Comparison of ENCODE assay signal across 22 cellular contexts in the genomic region with DNA sequence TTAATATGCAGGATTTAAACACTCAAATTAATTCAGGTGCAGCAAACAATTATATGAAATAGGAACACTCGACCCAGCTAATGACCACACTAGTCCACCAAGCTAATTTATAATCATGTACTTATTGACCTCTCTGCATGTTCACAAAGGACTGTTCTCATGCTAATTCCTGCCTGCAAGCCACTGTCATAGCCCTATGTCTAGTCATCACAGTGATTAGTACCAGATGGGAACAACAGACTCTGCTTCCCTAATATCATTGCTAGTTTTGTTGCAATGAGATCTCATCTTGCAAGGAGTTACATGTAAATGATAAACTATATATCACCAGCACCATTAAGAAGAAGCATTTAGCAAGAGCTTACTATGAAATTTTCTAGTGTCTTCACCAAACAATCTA.
A peak's percentile ranks its signal among the peaks of the same experiment; 100 is the strongest.
DNase-seq lines count a peak whose midpoint lies in the region; ATAC-seq and TF ChIP-seq lines count a peak whose summit lies in the region.
"Had no signal": no experiment of that assay in that cellular context is flagged by ENCODE, and none has a peak within 500 bp of the region (broad histone marks: within the 10 kb centered on the region; RNA-seq: fewer than 3 reads in every experiment).

No MANE protein-coding gene starts in this region.

- no peaks in the 10 kb centered on the region for H3K4me1 Mint-ChIP-seq in stimulated activated effector memory CD8-positive, alpha-beta T cell treated with anti-CD3 and anti-CD28 coated beads, Interleukin-12 subunit alpha, Interleukin-12 subunit beta, amount 100 ng/mL, for 72 hours
- H3K4me1 Mint-ChIP-seq: activated T-helper 17 cell treated with anti-CD3 and anti-CD28 coated beads, Interleukin-2, amount 50 U/mL, for 72 hours; CD8-positive, alpha-beta memory T cell; naive thymus-derived CD4-positive, alpha-beta T cell; T-cell had no signal

- H3K4me3 ChIP-seq in fibroblast of mammary gland (ENCODE audit: control insufficient read depth, low read depth, low read length), result no peak overlapping the region
- H3K4me3 ChIP-seq: MG63, skin epidermis, tibial nerve had no signal

- H3K27ac Mint-ChIP-seq in stimulated activated effector memory CD8-positive, alpha-beta T cell treated with anti-CD3 and anti-CD28 coated beads, Interleukin-12 subunit alpha, Interleukin-12 subunit beta, amount 100 ng/mL, for 72 hours, result no peak overlapping the region
- H3K27ac Mint-ChIP-seq: activated T-helper 17 cell treated with anti-CD3 and anti-CD28 coated beads, Interleukin-2, amount 50 U/mL, for 72 hours; CD8-positive, alpha-beta memory T cell; H9; naive thymus-derived CD4-positive, alpha-beta T cell; T-cell had no signal

- no peak for TF ChIP-seq CTCF in fibroblast of mammary gland (conservative IDR thresholded peaks at IDR 0.05; ENCODE audit: control insufficient read depth, insufficient read depth, low read depth, low read length)

- peak; percentile 21 for DNase-seq in NCI-H1105 treated with DMSO at 0.1 percent for 48 hours (lab: John Stamatoyannopoulos, UW)
- DNase-seq in NCI-H1105 (lab: John Stamatoyannopoulos, UW), result no peak
- peak; percentile 77 for DNase-seq in NCI-H69 (lab: John Stamatoyannopoulos, UW)
- peak; percentile 89 for DNase-seq in fibroblast of mammary gland (ENCODE audit: low read depth)
- no peak for DNase-seq in HUDEP-2 (lab: John Stamatoyannopoulos, UW; ENCODE audit: unreplicated experiment in 76 of 76)
- no peak for DNase-seq in stimulated activated effector memory CD8-positive, alpha-beta T cell treated with anti-CD3 and anti-CD28 coated beads, Interleukin-12 subunit alpha, Interleukin-12 subunit beta, amount 100 ng/mL, for 72 hours (ENCODE audit: low spot score in 2 of 2)
- DNase-seq: 8988T; activated CD8-positive, alpha-beta memory T cell treated with anti-CD3 and anti-CD28 coated beads for 24 hours; CD8-positive, alpha-beta memory T cell; cerebellar nuclear complex; GDM1; H9; MG63; naive thymus-derived CD4-positive, alpha-beta T cell; NCI-H774; RPMI8226; T-cell had no signal

- H3K4me3 Mint-ChIP-seq in stimulated activated effector memory CD8-positive, alpha-beta T cell treated with anti-CD3 and anti-CD28 coated beads, Interleukin-12 subunit alpha, Interleukin-12 subunit beta, amount 100 ng/mL, for 72 hours, result no peak overlapping the region
- H3K4me3 Mint-ChIP-seq: activated T-helper 17 cell treated with anti-CD3 and anti-CD28 coated beads, Interleukin-2, amount 50 U/mL, for 72 hours; CD8-positive, alpha-beta memory T cell; H9; naive thymus-derived CD4-positive, alpha-beta T cell; T-cell had no signal

- H3K36me3 Mint-ChIP-seq in stimulated activated effector memory CD8-positive, alpha-beta T cell treated with anti-CD3 and anti-CD28 coated beads, Interleukin-12 subunit alpha, Interleukin-12 subunit beta, amount 100 ng/mL, for 72 hours, result no peaks in the 10 kb centered on the region
- H3K36me3 Mint-ChIP-seq: CD8-positive, alpha-beta memory T cell; naive thymus-derived CD4-positive, alpha-beta T cell; T-cell had no signal

- ATAC-seq in GM19455 (IDR thresholded peaks at IDR 0.05; ENCODE audit: unreplicated experiment) (no peak), HG02970 (IDR thresholded peaks at IDR 0.05; ENCODE audit: low FRiP score, unreplicated experiment) (no peak)
- no peak for ATAC-seq in stimulated activated effector memory CD8-positive, alpha-beta T cell treated with anti-CD3 and anti-CD28 coated beads, Interleukin-12 subunit alpha, Interleukin-12 subunit beta, amount 100 ng/mL, for 72 hours
- ATAC-seq: activated T-helper 17 cell treated with anti-CD3 and anti-CD28 coated beads, Interleukin-2, amount 50 U/mL, for 72 hours; naive thymus-derived CD4-positive, alpha-beta T cell; T-cell had no signal

- H3K9me3 Mint-ChIP-seq in stimulated activated effector memory CD8-positive, alpha-beta T cell treated with anti-CD3 and anti-CD28 coated beads, Interleukin-12 subunit alpha, Interleukin-12 subunit beta, amount 100 ng/mL, for 72 hours, result peaks cover 11% of the 10 kb centered on the region
- H3K9me3 Mint-ChIP-seq: H9 had no signal

Comparison
In these comparisons a context has a peak if more than half of its experiments do, and no peak if none do; other contexts are left out.
1. DNase-seq: peak in NCI-H1105 treated with DMSO at 0.1 percent for 48 hours (single experiment), NCI-H69 (single experiment) and fibroblast of mammary gland (single experiment); none in NCI-H1105 (single experiment), HUDEP-2 (0 of 76) and stimulated activated effector memory CD8-positive, alpha-beta T cell treated with anti-CD3 and anti-CD28 coated beads, Interleukin-12 subunit alpha, Interleukin-12 subunit beta, amount 100 ng/mL, for 72 hours (0 of 2).